18 cellular contexts compared by ENCODE assay signal in the genomic region with DNA sequence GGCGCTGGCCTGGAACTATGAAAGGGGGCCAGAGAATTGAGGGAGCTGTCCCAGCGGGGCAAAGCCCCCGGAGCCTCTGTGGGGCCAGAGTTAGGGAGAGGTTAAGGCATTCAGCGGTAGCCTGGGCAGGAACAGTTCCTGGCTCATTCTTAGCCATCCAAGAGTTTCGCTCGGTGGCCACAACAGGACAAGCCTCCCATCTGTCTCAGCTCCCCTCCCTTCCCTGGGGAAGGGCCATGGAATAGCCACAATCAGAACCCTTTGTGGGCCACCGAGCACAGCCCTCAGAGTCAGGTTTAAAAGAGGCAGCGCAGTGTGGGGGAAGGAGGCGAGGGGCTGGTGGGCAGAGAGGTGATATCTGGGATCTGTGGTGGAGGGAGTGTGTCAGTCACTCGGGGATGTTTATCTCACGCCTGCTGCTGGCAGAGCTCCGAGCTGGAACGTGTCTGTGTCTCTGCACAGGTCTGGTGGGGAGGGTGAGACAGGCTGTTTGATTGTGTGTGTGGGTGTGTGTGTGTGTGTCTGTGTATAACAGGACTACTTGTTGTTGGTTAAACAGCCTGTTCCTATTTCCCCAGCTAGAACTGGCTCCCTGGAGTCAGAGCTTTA. TPM values are rescaled to one million over a fixed set of nuclear protein-coding genes. Genes with fewer than 3 reads are reported as not detected.
DNase-seq lines count a peak whose midpoint lies in the region; ATAC-seq and TF ChIP-seq lines count a peak whose summit lies in the region.
"Had no signal": no experiment of that assay in that cellular context is flagged by ENCODE, and none has a peak within 500 bp of the region (broad histone marks: within the 10 kb centered on the region; RNA-seq: fewer than 3 reads in every experiment).

No MANE protein-coding gene starts in this region.

- H3K27ac Mint-ChIP-seq in MCF 10A (ENCODE audit: low read depth, unreplicated experiment) (no peak overlapping the region), mesothelial cell of epicardium (peak overlapping the region; percentile 24)
- H3K27ac Mint-ChIP-seq in activated T-cell treated with anti-CD3 and anti-CD28 coated beads, Interleukin-2, amount 50 U/mL, for 24 hours: no peak overlapping the region
- H3K27ac Mint-ChIP-seq: activated CD4-positive, alpha-beta T cell treated with anti-CD3 and anti-CD28 coated beads for 36 hours had no signal

- POLR2A ChIA-PET in MCF 10A (lab: Yijun Ruan, JAX): interaction anchor here (0.6 to 3.1 kb wide), 5 partner anchors 9 to 246 kb away, joined by 3 to 12 read pairs (median 4); no protein-coding TSS in a partner anchor

- H3K4me3 Mint-ChIP-seq in MCF 10A (ENCODE audit: unreplicated experiment) (no peak overlapping the region), mesothelial cell of epicardium (no peak overlapping the region)
- no peak overlapping the region for H3K4me3 Mint-ChIP-seq in activated T-cell treated with anti-CD3 and anti-CD28 coated beads, Interleukin-2, amount 50 U/mL, for 24 hours
- H3K4me3 Mint-ChIP-seq: activated CD4-positive, alpha-beta T cell treated with anti-CD3 and anti-CD28 coated beads for 36 hours; activated T-cell treated with anti-CD3 and anti-CD28 coated beads, Interleukin-2, amount 50 U/mL, for 4 hours had no signal

- H3K36me3 Mint-ChIP-seq in MCF 10A (ENCODE audit: insufficient read depth, unreplicated experiment) (peaks cover 70% of the 10 kb centered on the region), mesothelial cell of epicardium (peaks cover 20% of the 10 kb centered on the region)
- no peaks in the 10 kb centered on the region for H3K36me3 Mint-ChIP-seq in activated T-cell treated with anti-CD3 and anti-CD28 coated beads, Interleukin-2, amount 50 U/mL, for 24 hours (ENCODE audit: low read depth)

- H3K27ac ChIP-seq in breast epithelium (peak overlapping the region; percentile 0 to 25), dorsolateral prefrontal cortex (peak overlapping the region in 54 of 59 donors; percentile 19 to 87 (median 66)), temporal lobe (ENCODE audit: low read depth, low read length) (peak overlapping the region; percentile 75)
- H3K27ac ChIP-seq: A549, thoracic aorta had no signal

- H3K4me3 ChIP-seq in breast epithelium (no peak overlapping the region), dorsolateral prefrontal cortex (peak overlapping the region in 9 of 59 donors; percentile 7 to 40 (median 29))
- H3K4me3 ChIP-seq: A549, MG63, spleen, thoracic aorta had no signal

- no TSS peak for BruUV-seq in MCF 10A (replicated peaks; lab: Mats Ljungman, UMichigan)

- DNase-seq in breast epithelium (ENCODE audit: low spot score in 2 of 2) (no peak), MCF 10A (ENCODE audit: unreplicated experiment) (no peak), dorsolateral prefrontal cortex (peak in 2 of 10 donors; percentile 50 to 58), mesothelial cell of epicardium (ENCODE audit: low spot score in 2 of 2, unreplicated experiment in 2 of 2) (no peak)
- no peak for DNase-seq in activated CD4-positive, alpha-beta T cell treated with anti-CD3 and anti-CD28 coated beads for 48 hours
- DNase-seq in activated T-cell treated with anti-CD3 and anti-CD28 coated beads, Interleukin-2, amount 50 U/mL, for 24 hours: no peak
- DNase-seq: activated CD4-positive, alpha-beta T cell treated with anti-CD3 and anti-CD28 coated beads for 36 hours; activated T-cell treated with anti-CD3 and anti-CD28 coated beads, Interleukin-2, amount 50 U/mL, for 4 hours; COR-L47; MG63; NCI-H2171 treated with DMSO at 0.1 percent for 48 hours; spleen; SW 1271 had no signal

- H3K27me3 ChIP-seq in breast epithelium (no peaks in the 10 kb centered on the region), dorsolateral prefrontal cortex (no peaks in the 10 kb centered on the region)
- H3K27me3 ChIP-seq: MG63, spleen had no signal

- no peaks in the 10 kb centered on the region for H3K4me1 ChIP-seq in breast epithelium

- H3K4me1 Mint-ChIP-seq in MCF 10A (ENCODE audit: insufficient read depth, unreplicated experiment) (peaks cover 5% of the 10 kb centered on the region), mesothelial cell of epicardium (peaks cover 14% of the 10 kb centered on the region)
- H3K4me1 Mint-ChIP-seq in activated T-cell treated with anti-CD3 and anti-CD28 coated beads, Interleukin-2, amount 50 U/mL, for 24 hours (ENCODE audit: low read depth): no peaks in the 10 kb centered on the region
- H3K4me1 Mint-ChIP-seq: activated CD4-positive, alpha-beta T cell treated with anti-CD3 and anti-CD28 coated beads for 36 hours had no signal

- TF ChIP-seq CTCF in breast epithelium (IDR thresholded peaks at IDR 0.05) (no peak), MCF 10A (IDR thresholded peaks at IDR 0.05; ENCODE audit: unreplicated experiment) (no peak), dorsolateral prefrontal cortex (IDR thresholded peaks at IDR 0.05 in 54 of 56, conservative IDR thresholded peaks at IDR 0.05 in 2 of 56; ENCODE audit: low read depth in 1 of 56, partially characterized antibody in 56 of 56) (no peak), mesothelial cell of epicardium (IDR thresholded peaks at IDR 0.05; ENCODE audit: unreplicated experiment) (no peak)

- no peak for ATAC-seq in GM21576 (IDR thresholded peaks at IDR 0.05; ENCODE audit: unreplicated experiment)
- ATAC-seq: A549; activated CD4-positive, alpha-beta T cell treated with anti-CD3 and anti-CD28 coated beads for 36 hours; activated T-cell treated with anti-CD3 and anti-CD28 coated beads, Interleukin-2, amount 50 U/mL, for 4 hours; HCT116 had no signal

- H3K36me3 ChIP-seq in breast epithelium: no peaks in the 10 kb centered on the region
- H3K36me3 ChIP-seq: MG63, spleen, thoracic aorta had no signal

- H3K9me3 Mint-ChIP-seq in MCF 10A (ENCODE audit: unreplicated experiment) (no peaks in the 10 kb centered on the region), mesothelial cell of epicardium (no peaks in the 10 kb centered on the region)
- no peaks in the 10 kb centered on the region for H3K9me3 Mint-ChIP-seq in activated T-cell treated with anti-CD3 and anti-CD28 coated beads, Interleukin-2, amount 50 U/mL, for 24 hours
- H3K9me3 Mint-ChIP-seq: activated T-cell treated with anti-CD3 and anti-CD28 coated beads, Interleukin-2, amount 50 U/mL, for 4 hours had no signal

- CTCF ChIA-PET in MCF 10A (lab: Yijun Ruan, JAX): interaction anchor here (0.6 to 16.1 kb wide), 7 partner anchors 24 to 1091 kb away, joined by 3 to 289 read pairs (median 5); partner anchors contain the start of gene PLEKHA6

- H3K27me3 Mint-ChIP-seq in MCF 10A (ENCODE audit: insufficient read depth, unreplicated experiment): no peaks in the 10 kb centered on the region
- H3K27me3 Mint-ChIP-seq in mesothelial cell of epicardium (ENCODE audit: low read depth): no peaks in the 10 kb centered on the region
- no peaks in the 10 kb centered on the region for H3K27me3 Mint-ChIP-seq in activated T-cell treated with anti-CD3 and anti-CD28 coated beads, Interleukin-2, amount 50 U/mL, for 24 hours
- H3K27me3 Mint-ChIP-seq: activated CD4-positive, alpha-beta T cell treated with anti-CD3 and anti-CD28 coated beads for 36 hours had no signal

- no peaks in the 10 kb centered on the region for H3K9me3 ChIP-seq in breast epithelium
- H3K9me3 ChIP-seq: A549, MG63, spleen, thoracic aorta had no signal

- intact Hi-C loops in breast epithelium (cut with DNase I; ENCODE audit: low total_unique reads): loop anchor here (1.0 kb wide), 1 partner anchor 53 kb away; no protein-coding TSS in a partner anchor
- intact Hi-C loops in MCF 10A (cut with micrococcal nuclease): no loop called here
- intact Hi-C loops in dorsolateral prefrontal cortex (cut with DNase I): no loop called here

- TF ChIP-seq POLR2A in breast epithelium (IDR thresholded peaks at IDR 0.05): no peak

RNA-seq across cellular contexts. Expression of gene GOLT1A, which starts 49.6 kb away (rescaled TPM):
- 1 to 10 TPM in 2 of 3 donors, not detected in 1; 3.4 to 4.6 TPM for total RNA-seq in breast epithelium
- 11.5 and 12.7 TPM in 2 replicates for total RNA-seq in MCF 10A (2022)
- 1 to 10 TPM in 99 of 120 experiments, under 1 TPM in 14, not detected in 7; 0.56 to 7.7 (median 1.9) TPM for total RNA-seq in dorsolateral prefrontal cortex
- total RNA-seq in mesothelial cell of epicardium: 3.6 to 4.1 TPM (median 3.9 TPM) in 3 replicates
- total RNA-seq in temporal lobe: 0.25 TPM
- total RNA-seq: activated T-cell treated with anti-CD3 and anti-CD28 coated beads, Interleukin-2, amount 50 U/mL, for 4 hours; spleen; thoracic aorta had no signal

Comparison
In these comparisons a context has a peak if more than half of its experiments do, and no peak if none do; other contexts are left out.
1. H3K27ac ChIP-seq: peak in every context shown above with its lines; median percentile 75 in temporal lobe; 66 in dorsolateral prefrontal cortex; 12 in breast epithelium.